Comparison of ENCODE assay signal across 1 cellular context in genomic region chr17:80544655-80545498, GRCh38.
A peak's percentile ranks its signal among the peaks of the same experiment; 100 is the strongest.
TF ChIP-seq lines count a peak whose summit lies in the region.

TSS of gene RPTOR (plus strand) at chr17:80544838. CDS start at chr17:80545630, 792 bp downstream.

TF ChIP-seq in H1, 55 proteins besides CTCF, POLR2A, EP300 and RAD21:
- TF ChIP-seq CHD7 (IDR thresholded peaks at IDR 0.05; ENCODE audit: insufficient replicate concordance, low read length) (no peak), TAF7 (optimal IDR thresholded peaks at IDR 0.05; ENCODE audit: borderline replicate concordance, low read depth, low read length) (peak; percentile 96), FOSL1 (IDR thresholded peaks at IDR 0.05; ENCODE audit: insufficient read depth, low read depth, low read length) (no peak), ATF3 (IDR thresholded peaks at IDR 0.05; ENCODE audit: insufficient read depth, low read depth, low read length) (no peak), BACH1 (IDR thresholded peaks at IDR 0.05; ENCODE audit: low read length) (no peak), HDAC6 (IDR thresholded peaks at IDR 0.05; ENCODE audit: low read depth, low read length) (no peak), USF2 (IDR thresholded peaks at IDR 0.05; ENCODE audit: low read length) (no peak), RFX5 (IDR thresholded peaks at IDR 0.05; ENCODE audit: borderline replicate concordance, low read depth, low read length) (no peak), SAP30 (IDR thresholded peaks at IDR 0.05; ENCODE audit: insufficient read depth, insufficient replicate concordance, low read length) (peak; percentile 15), SIN3A (conservative IDR thresholded peaks at IDR 0.05 in 1 of 2, IDR thresholded peaks at IDR 0.05 in 1 of 2; ENCODE audit: low read depth in 1 of 2, low read length in 2 of 2) (peak; percentile 30 to 75; a peak in 1 of 4 replicates), KDM4A (IDR thresholded peaks at IDR 0.05; ENCODE audit: low read depth, low read length, severe bottlenecking) (peak; percentile 75), KDM1A (IDR thresholded peaks at IDR 0.05; ENCODE audit: borderline replicate concordance, low read length) (no peak), SP4 (IDR thresholded peaks at IDR 0.05; ENCODE audit: low read length) (no peak), NRF1 (IDR thresholded peaks at IDR 0.05; ENCODE audit: low read depth, low read length) (no peak), CHD2 (IDR thresholded peaks at IDR 0.05; ENCODE audit: low read length) (no peak; the same call in 1 of the 2 replicates), E2F6 (IDR thresholded peaks at IDR 0.05) (peak; percentile 83), GTF2F1 (IDR thresholded peaks at IDR 0.05; ENCODE audit: borderline replicate concordance, low read depth, low read length) (no peak), SIRT6 (IDR thresholded peaks at IDR 0.05; ENCODE audit: low read length) (no peak), GABPA (IDR thresholded peaks at IDR 0.05; ENCODE audit: borderline replicate concordance, insufficient read depth, low read length) (no peak), TEAD4 (IDR thresholded peaks at IDR 0.05; ENCODE audit: low read depth, low read length) (peak; percentile 40; the same call in 1 of the 2 replicates), TBP (IDR thresholded peaks at IDR 0.05; ENCODE audit: low read depth, low read length) (peak; percentile 93), SP2 (IDR thresholded peaks at IDR 0.05; ENCODE audit: low read length) (no peak), BCL11A (IDR thresholded peaks at IDR 0.05; ENCODE audit: low read depth in 2 of 2, low read length in 2 of 2) (no peak), CEBPB (IDR thresholded peaks at IDR 0.05; ENCODE audit: low read depth, low read length) (no peak), JUND (IDR thresholded peaks at IDR 0.05; ENCODE audit: low read length) (no peak), POU5F1 (IDR thresholded peaks at IDR 0.05; ENCODE audit: low read depth, low read length) (no peak), MAFK (IDR thresholded peaks at IDR 0.05; ENCODE audit: low read depth, low read length) (no peak), SP1 (IDR thresholded peaks at IDR 0.05; ENCODE audit: low read depth, low read length) (peak; percentile 59; the same call in 1 of the 2 replicates), EGR1 (IDR thresholded peaks at IDR 0.05; ENCODE audit: borderline replicate concordance, low read depth, low read length) (no peak), TAF1 (IDR thresholded peaks at IDR 0.05; ENCODE audit: low read depth, low read length) (peak; percentile 99), TCF12 (IDR thresholded peaks at IDR 0.05; ENCODE audit: low read depth, low read length) (no peak), POLR2AphosphoS5 (IDR thresholded peaks at IDR 0.05; ENCODE audit: low read depth, low read length) (peak; percentile 95), SIX5 (IDR thresholded peaks at IDR 0.05; ENCODE audit: low read depth, low read length) (peak; percentile 11; the same call in 1 of the 2 replicates), EZH2 (IDR thresholded peaks at IDR 0.05; ENCODE audit: low read depth, low read length, severe bottlenecking) (no peak), RBBP5 (IDR thresholded peaks at IDR 0.05; ENCODE audit: borderline replicate concordance, low read depth, low read length) (peak; percentile 82; the same call in 1 of the 2 replicates), ASH2L (IDR thresholded peaks at IDR 0.05; ENCODE audit: low read length) (peak; percentile 91), RXRA (IDR thresholded peaks at IDR 0.05; ENCODE audit: insufficient read depth, low read depth, low read length) (no peak), MAX (IDR thresholded peaks at IDR 0.05) (peak; percentile 76), YY1 (IDR thresholded peaks at IDR 0.05; ENCODE audit: low read depth, low read length) (peak; percentile 98), CHD1 (IDR thresholded peaks at IDR 0.05; ENCODE audit: low read depth, low read length) (no peak), ATF2 (IDR thresholded peaks at IDR 0.05; ENCODE audit: low read length) (no peak), BRCA1 (IDR thresholded peaks at IDR 0.05; ENCODE audit: low read depth, low read length) (no peak), HDAC2 (IDR thresholded peaks at IDR 0.05; ENCODE audit: borderline replicate concordance in 1 of 2, low read depth in 2 of 2, low read length in 2 of 2) (no peak), RNF2 (IDR thresholded peaks at IDR 0.05; ENCODE audit: borderline replicate concordance, low read depth, low read length, missing control alignments, poor library complexity, severe bottlenecking) (no peak), CBX5 (IDR thresholded peaks at IDR 0.05; ENCODE audit: low read depth, low read length) (no peak), PHF8 (conservative IDR thresholded peaks at IDR 0.05; ENCODE audit: low read depth, low read length) (peak; percentile 91), CTBP2 (IDR thresholded peaks at IDR 0.05; ENCODE audit: borderline replicate concordance, insufficient read depth, insufficient read length, low read length) (no peak), NANOG (IDR thresholded peaks at IDR 0.05; ENCODE audit: insufficient read depth, low read depth, low read length, poor library complexity, severe bottlenecking) (no peak), JUN (IDR thresholded peaks at IDR 0.05; ENCODE audit: low read depth, low read length) (no peak), ZNF274 (IDR thresholded peaks at IDR 0.05; ENCODE audit: borderline replicate concordance, extremely low read depth, low read length) (no peak), SRF (IDR thresholded peaks at IDR 0.05; ENCODE audit: low read depth, low read length) (no peak), CBX8 (IDR thresholded peaks at IDR 0.05; ENCODE audit: borderline replicate concordance, low read depth, low read length) (no peak), CREB1 (IDR thresholded peaks at IDR 0.05) (peak; percentile 68; the same call in 1 of the 2 replicates), SUZ12 (IDR thresholded peaks at IDR 0.05; ENCODE audit: low read length) (no peak), KDM5A (IDR thresholded peaks at IDR 0.05; ENCODE audit: low read length) (peak; percentile 96)
TF ChIP-seq in H1: peak in this region for 18.
